8 cellular contexts compared by ENCODE assay signal in genomic region chr6:157221049-157221816, GRCh38.
DNase-seq lines count a peak whose midpoint lies in the region; ATAC-seq and TF ChIP-seq lines count a peak whose summit lies in the region.

No MANE protein-coding gene starts in this region.

- H3K9me3 ChIP-seq in SK-N-SH: no peaks in the 10 kb centered on the region
- H3K9me3 ChIP-seq in transverse colon: no peaks in the 10 kb centered on the region

- peaks cover 7% of the 10 kb centered on the region for H3F3A ChIP-seq in SK-N-SH (replicated peaks; ENCODE audit: insufficient read depth)

- H3K4me3 Mint-ChIP-seq in activated naive CD4-positive, alpha-beta T cell treated with anti-CD3 and anti-CD28 coated beads for 36 hours: peak overlapping the region; percentile 74

- H3K27me3 ChIP-seq in SK-N-SH (ENCODE audit: insufficient read depth): no peaks in the 10 kb centered on the region
- H3K27me3 ChIP-seq in transverse colon: no peaks in the 10 kb centered on the region

- H3K4me1 Mint-ChIP-seq in activated naive CD4-positive, alpha-beta T cell treated with anti-CD3 and anti-CD28 coated beads for 36 hours (ENCODE audit: low read depth): peaks cover 37% of the 10 kb centered on the region

- no peak overlapping the region for H3K4me2 ChIP-seq in SK-N-SH

- POLR2A ChIA-PET in SK-N-SH (lab: Yijun Ruan, JAX): no interaction called here

- TF ChIP-seq POLR2A in transverse colon (IDR thresholded peaks at IDR 0.05): no peak

- in situ Hi-C loops in KBM-7 (cut with MboI; ENCODE audit: low pct_unique_long_range_greater_than_20kb, low sequenced_read_pairs): no loop called here
- in situ Hi-C loops in transverse colon (cut with MboI; ENCODE audit: low pct_ligation_motif_present in 1 of 4, low pct_unique_long_range_greater_than_20kb in 1 of 4, low sequenced_read_pairs in 3 of 4): no loop called here

- no peak for DNase-seq in AG09309 (ENCODE audit: low read depth)
- DNase-seq in KBM-7: peak; percentile 81
- peak; percentile 83 for DNase-seq in SK-N-SH
- peak; percentile 91 for DNase-seq in activated naive CD4-positive, alpha-beta T cell treated with anti-CD3 and anti-CD28 coated beads for 36 hours
- peak; percentile 59 for DNase-seq in glomerular visceral epithelial cell (ENCODE audit: extremely low spot score)
- peak; percentile 59 to 96 (median 73) for DNase-seq in posterior cingulate gyrus
- DNase-seq in transverse colon: peak; percentile 92

- no peaks in the 10 kb centered on the region for H4K20me1 ChIP-seq in SK-N-SH (ENCODE audit: insufficient read depth)

- H3K4me1 ChIP-seq in SK-N-SH (ENCODE audit: control insufficient read depth in 1 of 2, insufficient read depth in 2 of 2, low read depth in 1 of 2, low read length in 1 of 2): peaks cover 0 to 7% of the 10 kb centered on the region in 2 experiments; a peak in 1 of 4 replicates
- H3K4me1 ChIP-seq in transverse colon: peaks cover 0 to 14% (median 8%) of the 10 kb centered on the region in 4 donors

- no peaks in the 10 kb centered on the region for H3K9me2 ChIP-seq in SK-N-SH

- H3K9ac ChIP-seq in SK-N-SH: no peak overlapping the region

- WGBS in SK-N-SH (ENCODE audit: low lambda C conversion rate): 68% methylated on average over 36 of the region's 41 CpGs
- 22 to 55% methylated on average over 19 to 41 of the region's 41 CpGs for WGBS in transverse colon (ENCODE audit: low coverage in 1 of 2), 2 donors

- peak overlapping the region; percentile 44 for H3K27ac Mint-ChIP-seq in activated naive CD4-positive, alpha-beta T cell treated with anti-CD3 and anti-CD28 coated beads for 36 hours

- H3K27ac ChIP-seq in SK-N-SH (ENCODE audit: low read depth in 2 of 2, low read length in 1 of 2) (no peak overlapping the region), transverse colon (peak overlapping the region in 3 of 4 donors; percentile 39 to 41 (median 41))

- no peak overlapping the region for H2AFZ ChIP-seq in SK-N-SH (ENCODE audit: low read depth)

- no peak for TF ChIP-seq EP300 in SK-N-SH (IDR thresholded peaks at IDR 0.05; ENCODE audit: borderline replicate concordance in 1 of 2, low read depth in 1 of 2, low read length in 1 of 2)
- TF ChIP-seq EP300 in transverse colon (IDR thresholded peaks at IDR 0.05; ENCODE audit: low read depth): no peak

- intact Hi-C loops in activated naive CD4-positive, alpha-beta T cell treated with anti-CD3 and anti-CD28 coated beads for 36 hours (cut with micrococcal nuclease): loop anchor here (1.0 kb wide), 1 partner anchor 53 kb away; no protein-coding TSS in a partner anchor
- intact Hi-C loops in posterior cingulate gyrus (cut with DNase I) (no loop called here), transverse colon (cut with DNase I; ENCODE audit: low total_unique reads) (no loop called here)

- H3K27me3 Mint-ChIP-seq in activated naive CD4-positive, alpha-beta T cell treated with anti-CD3 and anti-CD28 coated beads for 36 hours (ENCODE audit: low read depth): no peaks in the 10 kb centered on the region

- no peaks in the 10 kb centered on the region for H3K9me3 Mint-ChIP-seq in activated naive CD4-positive, alpha-beta T cell treated with anti-CD3 and anti-CD28 coated beads for 36 hours

- TF ChIP-seq CTCF in AG09309 (IDR thresholded peaks at IDR 0.05; ENCODE audit: control insufficient read depth, insufficient read depth, low read depth, low read length, missing control alignments) (peak; percentile 24), SK-N-SH (IDR thresholded peaks at IDR 0.05) (no peak), transverse colon (IDR thresholded peaks at IDR 0.05) (peak in 4 of 5 experiments; percentile 10 to 26 (median 20))

- TF ChIP-seq RAD21 in SK-N-SH (IDR thresholded peaks at IDR 0.05; ENCODE audit: low read length): no peak

- H3K36me3 ChIP-seq in SK-N-SH (replicated peaks in 1 of 2; ENCODE audit: control insufficient read depth in 1 of 2, insufficient read depth in 2 of 2, low read length in 1 of 2): no peaks in the 10 kb centered on the region
- H3K36me3 ChIP-seq in transverse colon: no peaks in the 10 kb centered on the region

- H3K79me2 ChIP-seq in SK-N-SH (ENCODE audit: insufficient read depth): no peaks in the 10 kb centered on the region

- peak; percentile 40 for ATAC-seq in GM19324 (IDR thresholded peaks at IDR 0.05; ENCODE audit: low FRiP score, unreplicated experiment)

- H3K4me3 ChIP-seq in AG09309 (ENCODE audit: control insufficient read depth, low read depth, low read length) (peak overlapping the region; percentile 28), SK-N-SH (ENCODE audit: low read depth in 2 of 2, low read length in 1 of 2) (no peak overlapping the region), transverse colon (peak overlapping the region; percentile 4 to 52 (median 28))

- no peaks in the 10 kb centered on the region for H3K36me3 Mint-ChIP-seq in activated naive CD4-positive, alpha-beta T cell treated with anti-CD3 and anti-CD28 coated beads for 36 hours (ENCODE audit: low read depth)

- CTCF ChIA-PET in SK-N-SH (lab: Yijun Ruan, JAX): interaction anchor here (1.2 kb wide), 1 partner anchor 55 kb away, joined by 4 read pairs; no protein-coding TSS in a partner anchor
- CTCF ChIA-PET in activated naive CD4-positive, alpha-beta T cell treated with anti-CD3 and anti-CD28 coated beads for 36 hours (lab: Charles Lee): interaction anchor here (0.9 to 1.0 kb wide), 2 partner anchors 10 to 14 kb away, joined by 3 to 4 read pairs; no protein-coding TSS in a partner anchor

TF ChIP-seq in SK-N-SH, 30 proteins besides CTCF, POLR2A, EP300 and RAD21:
- TF ChIP-seq NRF1 (IDR thresholded peaks at IDR 0.05; ENCODE audit: low read depth, low read length): no peak; the same call in 1 of the 2 replicates
- TF ChIP-seq FOXM1 (IDR thresholded peaks at IDR 0.05; ENCODE audit: low read depth): no peak
- no peak for TF ChIP-seq SMC3 (IDR thresholded peaks at IDR 0.05; ENCODE audit: low read depth, low read length)
- TF ChIP-seq SIN3A (IDR thresholded peaks at IDR 0.05; ENCODE audit: borderline replicate concordance, low read depth, low read length): no peak
- TF ChIP-seq JUND (IDR thresholded peaks at IDR 0.05): no peak
- no peak for TF ChIP-seq USF2 (IDR thresholded peaks at IDR 0.05; ENCODE audit: borderline replicate concordance, low read depth, low read length)
- 0 out of 2 replicates have a peak, but pooled peaks have one; percentile 24 for TF ChIP-seq ELF1 (IDR thresholded peaks at IDR 0.05)
TF ChIP-seq in SK-N-SH: peak in this region for 1.

Comparison
In these comparisons a context has a peak if more than half of its experiments do, and no peak if none do; other contexts are left out.
1. H3K4me3 ChIP-seq: peak in AG09309 (single experiment) and transverse colon (4 of 4); none in SK-N-SH (0 of 2).
2. H3K27ac ChIP-seq: peak in transverse colon (3 of 4); none in SK-N-SH (0 of 2).